ENCODE assay signal across 16 cellular contexts in the genomic region with DNA sequence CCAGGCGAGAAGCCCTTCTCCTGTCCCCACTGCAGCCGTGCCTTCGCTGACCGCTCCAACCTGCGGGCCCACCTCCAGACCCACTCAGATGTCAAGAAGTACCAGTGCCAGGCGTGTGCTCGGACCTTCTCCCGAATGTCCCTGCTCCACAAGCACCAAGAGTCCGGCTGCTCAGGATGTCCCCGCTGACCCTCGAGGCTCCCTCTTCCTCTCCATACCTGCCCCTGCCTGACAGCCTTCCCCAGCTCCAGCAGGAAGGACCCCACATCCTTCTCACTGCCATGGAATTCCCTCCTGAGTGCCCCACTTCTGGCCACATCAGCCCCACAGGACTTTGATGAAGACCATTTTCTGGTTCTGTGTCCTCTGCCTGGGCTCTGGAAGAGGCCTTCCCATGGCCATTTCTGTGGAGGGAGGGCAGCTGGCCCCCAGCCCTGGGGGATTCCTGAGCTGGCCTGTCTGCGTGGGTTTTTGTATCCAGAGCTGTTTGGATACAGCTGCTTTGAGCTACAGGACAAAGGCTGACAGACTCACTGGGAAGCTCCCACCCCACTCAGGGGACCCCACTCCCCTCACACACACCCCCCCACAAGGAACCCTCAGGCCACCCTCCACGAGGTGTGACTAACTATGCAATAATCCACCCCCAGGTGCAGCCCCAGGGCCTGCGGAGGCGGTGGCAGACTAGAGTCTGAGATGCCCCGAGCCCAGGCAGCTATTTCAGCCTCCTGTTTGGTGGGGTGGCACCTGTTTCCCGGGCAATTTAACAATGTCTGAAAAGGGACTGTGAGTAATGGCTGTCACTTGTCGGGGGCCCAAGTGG. TPM values are rescaled to one million over a fixed set of nuclear protein-coding genes. Genes with fewer than 3 reads are reported as not detected.
DNase-seq lines count a peak whose midpoint lies in the region; ATAC-seq and TF ChIP-seq lines count a peak whose summit lies in the region.
"Had no signal": no experiment of that assay in that cellular context is flagged by ENCODE, and none has a peak within 500 bp of the region (broad histone marks: within the 10 kb centered on the region; RNA-seq: fewer than 3 reads in every experiment).

No MANE protein-coding gene starts in this region.

- no peaks in the 10 kb centered on the region for H3K79me1 ChIP-seq in H9 (ENCODE audit: insufficient read depth, low read depth, low read length, poor library complexity, severe bottlenecking)

- H3K27me3 ChIP-seq in H9 (ENCODE audit: insufficient read depth, low read length) = no peaks in the 10 kb centered on the region; the same call in 1 of the 2 replicates
- H3K27me3 ChIP-seq in stomach = no peaks in the 10 kb centered on the region

- H2BK20ac ChIP-seq in H9 (ENCODE audit: low read depth, low read length, poor library complexity, severe bottlenecking) = no peak overlapping the region

- H3K27ac Mint-ChIP-seq in H9 (peak overlapping the region in 2 of 3 experiments; percentile 50 to 85; a peak in 1 of 7 replicates), glutamatergic neuron (ENCODE audit: unreplicated experiment) (no peak overlapping the region)
- H3K27ac Mint-ChIP-seq in natural killer cell treated with Interleukin-12 subunit alpha and Interleukin-12 subunit beta and Interleukin-15 and Interleukin-18, amount 100 ng/mL, for 72 hours = no peak overlapping the region
- H3K27ac Mint-ChIP-seq: CD4-positive, alpha-beta T cell; T-helper 17 cell had no signal

- no peak overlapping the region for H3T11ph ChIP-seq in H9 (ENCODE audit: low read length)

- no peaks in the 10 kb centered on the region for H3K9me3 ChIP-seq in H9 (ENCODE audit: control insufficient read depth, low read depth, low read length)
- no peaks in the 10 kb centered on the region for H3K9me3 ChIP-seq in SK-N-MC (ENCODE audit: low read depth, low read length)
- no peaks in the 10 kb centered on the region for H3K9me3 ChIP-seq in stomach

- H3K36me3 Mint-ChIP-seq in H9 (ENCODE audit: insufficient read depth in 1 of 3, low read depth in 3 of 3) = peaks cover 13 to 37% (median 22%) of the 10 kb centered on the region in 3 experiments; a peak in 6 of 7 replicates
- H3K36me3 Mint-ChIP-seq in glutamatergic neuron (ENCODE audit: unreplicated experiment) = no peaks in the 10 kb centered on the region
- H3K36me3 Mint-ChIP-seq in natural killer cell treated with Interleukin-12 subunit alpha and Interleukin-12 subunit beta and Interleukin-15 and Interleukin-18, amount 100 ng/mL, for 72 hours = no peaks in the 10 kb centered on the region

- H3K4me2 ChIP-seq in H9 (ENCODE audit: insufficient read depth, insufficient read length, low read length) = no peak overlapping the region

- peaks cover 15% of the 10 kb centered on the region for H3K4me1 ChIP-seq in H9 (ENCODE audit: insufficient read depth, low read length)
- H3K4me1 ChIP-seq in stomach = peaks cover 38 to 79% (median 54%) of the 10 kb centered on the region in 4 donors

- H4K5ac ChIP-seq in H9 (ENCODE audit: insufficient read length, low read depth, low read length) = no peak overlapping the region

- H2AFZ ChIP-seq in H9 (ENCODE audit: low read length) = no peak overlapping the region

- no peaks in the 10 kb centered on the region; the same call in 1 of the 2 replicates for H3K79me2 ChIP-seq in H9 (ENCODE audit: insufficient read depth, low read length)

- H3K4me3 Mint-ChIP-seq in H9 (peak overlapping the region in 1 of 2 experiments; percentile 27; a peak in 1 of 5 replicates), glutamatergic neuron (ENCODE audit: unreplicated experiment) (no peak overlapping the region)
- H3K4me3 Mint-ChIP-seq in natural killer cell treated with Interleukin-12 subunit alpha and Interleukin-12 subunit beta and Interleukin-15 and Interleukin-18, amount 100 ng/mL, for 72 hours = no peak overlapping the region
- H3K4me3 Mint-ChIP-seq: activated T-cell treated with anti-CD3 and anti-CD28 coated beads, Interleukin-2, amount 50 U/mL, for 4 hours; CD4-positive, alpha-beta T cell; dendritic cell treated with granulocyte-macrophage colony-stimulating factor and Interleukin-4, amounts not matched to agents 40 ng/mL and 50 ng/mL, for 4 days; T-helper 17 cell had no signal

- H2BK12ac ChIP-seq in H9 (ENCODE audit: insufficient read length, low read depth, low read length) = no peak overlapping the region

- H3K9ac ChIP-seq in H9 (ENCODE audit: extremely low read depth, insufficient read length, low read length) = no peak overlapping the region
- no peak overlapping the region for H3K9ac ChIP-seq in SK-N-MC (ENCODE audit: insufficient read length)

- H3K56ac ChIP-seq in H9 (ENCODE audit: insufficient read length, low read depth, low read length) = no peak overlapping the region

- intact Hi-C loops in stomach (cut with DNase I; ENCODE audit: low total_unique reads) = loop anchor here (10.0 kb wide), 1 partner anchor 187 kb away; no protein-coding TSS in a partner anchor

- H3K4me1 Mint-ChIP-seq in H9 (peaks cover 69 to 90% of the 10 kb centered on the region in 2 experiments), glutamatergic neuron (ENCODE audit: low read depth, unreplicated experiment) (peaks cover 38% of the 10 kb centered on the region)
- peaks cover 0 to 6% of the 10 kb centered on the region in 2 donors for H3K4me1 Mint-ChIP-seq in natural killer cell treated with Interleukin-12 subunit alpha and Interleukin-12 subunit beta and Interleukin-15 and Interleukin-18, amount 100 ng/mL, for 72 hours (ENCODE audit: low read depth in 2 of 2)

- peaks cover 0 to 2% of the 10 kb centered on the region in 2 experiments; a peak in 1 of 5 replicates for H3K9me3 Mint-ChIP-seq in H9
- peaks cover 5% of the 10 kb centered on the region for H3K9me3 Mint-ChIP-seq in glutamatergic neuron (ENCODE audit: unreplicated experiment)
- H3K9me3 Mint-ChIP-seq in natural killer cell treated with Interleukin-12 subunit alpha and Interleukin-12 subunit beta and Interleukin-15 and Interleukin-18, amount 100 ng/mL, for 72 hours = no peaks in the 10 kb centered on the region
- H3K9me3 Mint-ChIP-seq: activated T-cell treated with anti-CD3 and anti-CD28 coated beads, Interleukin-2, amount 50 U/mL, for 4 hours; CD4-positive, alpha-beta T cell; dendritic cell treated with granulocyte-macrophage colony-stimulating factor and Interleukin-4, amounts not matched to agents 40 ng/mL and 50 ng/mL, for 4 days had no signal

- no peak overlapping the region for H2BK15ac ChIP-seq in H9 (ENCODE audit: low read depth, low read length)

- WGBS in H9 (ENCODE audit: extremely low coverage, insufficient read length, low lambda C conversion rate) = no CpG with 5 or more reads among the region's 18 CpGs
- 79 to 89% (median 84%) methylated on average over 15 to 18 of the region's 18 CpGs for WGBS in stomach, 5 donors

- no peak overlapping the region for H4K91ac ChIP-seq in H9 (ENCODE audit: insufficient read length, low read depth, low read length)

- no peak overlapping the region for H3K4ac ChIP-seq in H9 (ENCODE audit: low read depth, low read length)

- H3K23me2 ChIP-seq in H9 (ENCODE audit: insufficient read length, low read depth, low read length, poor library complexity, severe bottlenecking) = peaks cover 6% of the 10 kb centered on the region

- DNase-seq in H9 = no peak
- DNase-seq in SK-N-MC (ENCODE audit: low read depth, low spot score) = no peak
- DNase-seq in glutamatergic neuron = peak; percentile 30
- DNase-seq in stomach = no peak
- no peak for DNase-seq in NCI-H187 treated with DMSO at 0.1 percent for 48 hours (lab: John Stamatoyannopoulos, UW)
- no peak for DNase-seq in natural killer cell treated with Interleukin-12 subunit alpha and Interleukin-12 subunit beta and Interleukin-15 and Interleukin-18, amount 100 ng/mL, for 72 hours (ENCODE audit: low spot score)
- DNase-seq: activated CD4-positive, alpha-beta T cell treated with anti-CD3 and anti-CD28 coated beads for 4 hours; activated T-cell treated with anti-CD3 and anti-CD28 coated beads, Interleukin-2, amount 50 U/mL, for 4 hours; CD4-positive, alpha-beta T cell; KBM-7; NCI-H1694; NCI-H510A treated with DMSO at 0.1 percent for 48 hours; T-helper 17 cell had no signal

- no peak overlapping the region for H2BK5ac ChIP-seq in H9 (ENCODE audit: insufficient read length, low read length)

- peaks cover 2% of the 10 kb centered on the region for H4K20me1 ChIP-seq in H9 (ENCODE audit: control insufficient read depth, insufficient read depth, insufficient read length)

- no peak for TF ChIP-seq POLR2A in stomach (IDR thresholded peaks at IDR 0.05)

- H3K4me3 ChIP-seq in SK-N-MC = no peak overlapping the region
- no peak overlapping the region for H3K4me3 ChIP-seq in stomach

- H3K18ac ChIP-seq in H9 (ENCODE audit: insufficient read length, low read depth, low read length) = no peak overlapping the region

- H3K14ac ChIP-seq in H9 (ENCODE audit: insufficient read depth, low read length) = no peak overlapping the region; the same call in 1 of the 2 replicates

- H3K27ac ChIP-seq in H9 (ENCODE audit: insufficient read length, low read depth, low read length) = no peak overlapping the region
- H3K27ac ChIP-seq in SK-N-MC = peak overlapping the region; percentile 69; the same call in 1 of the 2 replicates
- peak overlapping the region in 4 of 5 donors; percentile 65 to 79 (median 76) for H3K27ac ChIP-seq in stomach

- no peak overlapping the region for H2BK120ac ChIP-seq in H9 (ENCODE audit: low read depth, low read length, poor library complexity, severe bottlenecking)

- no peak for TF ChIP-seq EP300 in stomach (IDR thresholded peaks at IDR 0.05)

- no peak overlapping the region for H3K23ac ChIP-seq in H9 (ENCODE audit: insufficient read length, low read depth, low read length)

- no peak overlapping the region for H2AK5ac ChIP-seq in H9 (ENCODE audit: insufficient read length, low read length)

- TF ChIP-seq CTCF in H9 (conservative IDR thresholded peaks at IDR 0.05) (no peak), glutamatergic neuron (IDR thresholded peaks at IDR 0.05; ENCODE audit: partially characterized antibody, unreplicated experiment) (no peak), stomach (IDR thresholded peaks at IDR 0.05) (no peak)

- 0 out of 2 replicates have a peak, but pooled peaks cover 4% of the 10 kb centered on the region for H3K36me3 ChIP-seq in SK-N-MC (ENCODE audit: insufficient read depth, low read length)
- H3K36me3 ChIP-seq in stomach = peaks cover 0 to 9% (median 0%) of the 10 kb centered on the region in 4 donors

- ATAC-seq in GM21423 (IDR thresholded peaks at IDR 0.05; ENCODE audit: unreplicated experiment) = no peak
- no peak for ATAC-seq in HG02642 (IDR thresholded peaks at IDR 0.05; ENCODE audit: poor library complexity, unreplicated experiment)
- no peak for ATAC-seq in natural killer cell treated with Interleukin-12 subunit alpha and Interleukin-12 subunit beta and Interleukin-15 and Interleukin-18, amount 100 ng/mL, for 72 hours
- ATAC-seq: activated T-cell treated with anti-CD3 and anti-CD28 coated beads, Interleukin-2, amount 50 U/mL, for 4 hours; T-helper 17 cell had no signal

- peaks cover 2% of the 10 kb centered on the region; the same call in 1 of the 2 replicates for H3K27me3 Mint-ChIP-seq in H9 (ENCODE audit: low read depth)
- no peaks in the 10 kb centered on the region for H3K27me3 Mint-ChIP-seq in glutamatergic neuron (ENCODE audit: unreplicated experiment)
- peaks cover 0 to 6% of the 10 kb centered on the region in 2 donors for H3K27me3 Mint-ChIP-seq in natural killer cell treated with Interleukin-12 subunit alpha and Interleukin-12 subunit beta and Interleukin-15 and Interleukin-18, amount 100 ng/mL, for 72 hours
- H3K27me3 Mint-ChIP-seq: CD4-positive, alpha-beta T cell had no signal

- no peak overlapping the region for H4K8ac ChIP-seq in H9 (replicated peaks; ENCODE audit: insufficient read length, low read depth, low read length)

RNA-seq across cellular contexts. Expression of a gene that starts 5.3 kb away (rescaled TPM):
- 6.4 and 7.0 TPM in 2 replicates for total RNA-seq in H9 (2021)
- 3.9 TPM for total RNA-seq in glutamatergic neuron (ENCODE audit: unreplicated experiment)
- 1 to 10 TPM in 2 of 5 donors, under 1 TPM in 1, not detected in 2; 0.37 to 7.1 (median 3.2) TPM for total RNA-seq in stomach
- polyA plus RNA-seq in stomach = 1 to 10 TPM in 2 of 3 donors, under 1 TPM in 1; 0.61 to 3.5 (median 2.2) TPM
- total RNA-seq in natural killer cell treated with Interleukin-12 subunit alpha and Interleukin-12 subunit beta and Interleukin-15 and Interleukin-18, amount 100 ng/mL, for 72 hours = 1 to 10 TPM in 1 of 2 donors, under 1 TPM in 1; 0.71 to 1.3 TPM

RNA-seq across cellular contexts. Expression of a gene that starts 51.9 kb away (rescaled TPM):
- 73.4 and 75.5 TPM in 2 replicates for total RNA-seq in H9 (2021)
- 64.2 TPM for total RNA-seq in glutamatergic neuron (ENCODE audit: unreplicated experiment)
- total RNA-seq in stomach = 100 to 1,000 TPM in 3 of 5 donors, 10 to 100 TPM in 2; 29.5 to 317 (median 138) TPM
- 10 to 100 TPM; 32.8 to 57.0 (median 41.7) TPM for polyA plus RNA-seq in stomach
- total RNA-seq in natural killer cell treated with Interleukin-12 subunit alpha and Interleukin-12 subunit beta and Interleukin-15 and Interleukin-18, amount 100 ng/mL, for 72 hours = 10 to 100 TPM; 69.9 to 79.3 TPM

Comparison
In these comparisons a context has a peak if more than half of its experiments do, and no peak if none do; other contexts are left out.
1. H3K27ac Mint-ChIP-seq: peak in H9 (2 of 3); none in glutamatergic neuron (single experiment) and natural killer cell treated with Interleukin-12 subunit alpha and Interleukin-12 subunit beta and Interleukin-15 and Interleukin-18, amount 100 ng/mL, for 72 hours (0 of 2).